In the genomic region with DNA sequence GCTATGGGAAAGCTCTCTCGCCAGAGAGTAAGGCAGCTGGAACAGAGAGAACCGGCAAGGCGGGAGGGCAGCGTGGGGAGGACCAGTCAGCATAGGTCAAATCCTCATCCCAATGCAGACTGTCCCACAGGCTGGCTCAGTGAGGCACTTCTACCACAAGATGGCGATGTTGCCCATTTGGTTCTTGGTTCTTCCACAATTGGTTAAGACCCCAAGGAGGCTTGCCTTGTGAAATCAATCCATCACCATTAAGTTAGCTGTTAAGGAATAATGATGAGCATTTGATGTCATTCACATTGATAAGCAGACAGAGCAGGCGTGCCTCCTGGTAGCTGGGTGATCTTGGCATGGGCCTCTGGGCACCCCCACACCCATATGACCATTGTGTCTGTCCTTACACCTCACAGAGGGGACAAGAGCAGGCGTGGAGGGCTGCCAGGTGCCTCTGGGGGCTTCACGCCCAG, we compare ENCODE assay signal across 8 cellular contexts.
DNase-seq lines count a peak whose midpoint lies in the region; FAIRE-seq and TF ChIP-seq lines count a peak whose summit lies in the region.

No MANE protein-coding gene starts in this region.

- TF ChIP-seq CTCF in GM06990 (IDR thresholded peaks at IDR 0.05; ENCODE audit: insufficient read depth, low read length, poor library complexity, severe bottlenecking) (peak; percentile 86), HFF-Myc (IDR thresholded peaks at IDR 0.05; ENCODE audit: low read depth, low read length, missing control alignments) (peak; percentile 91)

- no peaks in the 10 kb centered on the region for H3K27me3 ChIP-seq in GM06990 (replicated peaks; ENCODE audit: control insufficient read depth, insufficient read depth, low read length)

- H3K4me3 ChIP-seq in GM06990 (replicated peaks; ENCODE audit: low read depth, low read length) (no peak overlapping the region), HFF-Myc (replicated peaks; ENCODE audit: low read depth, low read length) (no peak overlapping the region)

- no peaks in the 10 kb centered on the region for H3K36me3 ChIP-seq in GM06990 (ENCODE audit: control insufficient read depth, insufficient read depth, low read length)

- FAIRE-seq in islet of Langerhans (lab: Jason Lieb, UNC), result peak; percentile 76

- DNase-seq in GM06990 (ENCODE audit: extremely low read depth, insufficient read length) (no peak), HFF-Myc (ENCODE audit: extremely low read depth, low read depth) (peak; percentile 61), NCI-H146 (lab: John Stamatoyannopoulos, UW) (peak; percentile 60), UCSD-AML1 (lab: John Stamatoyannopoulos, UW; ENCODE audit: unreplicated experiment) (peak; percentile 61), T47D (ENCODE audit: low read depth in 1 of 2, low spot score in 1 of 2) (peak; percentile 75 to 87), NCI-H2107 (lab: John Stamatoyannopoulos, UW) (no peak)
- DNase-seq in stimulated activated CD4-positive, alpha-beta T cell treated with anti-CD3 and anti-CD28 coated beads, Interleukin-1b, Interleukin-23, amount 100 ng/mL, for 24 hours (ENCODE audit: low read depth in 4 of 4, low spot score in 1 of 4), result peak; percentile 36 to 43 (median 40)

- in situ Hi-C loops in T47D (cut with HindIII; ENCODE audit: low pct_unique_long_range_greater_than_20kb, low sequenced_read_pairs), result no loop called here

Comparison
In these comparisons a context has a peak if more than half of its experiments do, and no peak if none do; other contexts are left out.
1. DNase-seq: peak in HFF-Myc (single experiment), NCI-H146 (single experiment), UCSD-AML1 (single experiment), T47D (2 of 2) and stimulated activated CD4-positive, alpha-beta T cell treated with anti-CD3 and anti-CD28 coated beads, Interleukin-1b, Interleukin-23, amount 100 ng/mL, for 24 hours (4 of 4); none in GM06990 (single experiment) and NCI-H2107 (single experiment).